17 cellular contexts compared by ENCODE assay signal in the genomic region with DNA sequence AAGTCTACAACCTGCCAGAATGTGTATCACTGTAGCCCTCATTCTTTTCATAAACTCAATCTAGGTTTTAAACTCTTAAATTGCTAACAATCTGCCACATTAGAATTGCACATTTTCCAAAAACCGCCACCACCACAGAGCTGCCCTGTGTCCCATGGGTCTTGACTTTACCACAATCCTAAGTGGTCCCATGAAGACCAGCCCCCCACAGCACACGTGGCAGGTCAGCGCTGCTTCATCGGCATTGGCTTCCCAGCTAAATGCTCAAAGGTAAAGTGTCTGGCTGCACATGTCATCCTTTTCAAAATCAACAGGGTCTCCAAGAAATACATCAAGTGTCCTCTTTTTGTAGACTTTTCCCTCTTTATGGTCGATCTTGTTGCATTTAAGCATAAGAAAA. TPM values are rescaled to one million over a fixed set of nuclear protein-coding genes. Genes with fewer than 3 reads are reported as not detected.
A peak's percentile ranks its signal among the peaks of the same experiment; 100 is the strongest.
DNase-seq lines count a peak whose midpoint lies in the region; ATAC-seq and TF ChIP-seq lines count a peak whose summit lies in the region.
"Had no signal": no experiment of that assay in that cellular context is flagged by ENCODE, and none has a peak within 500 bp of the region (broad histone marks: within the 10 kb centered on the region; RNA-seq: fewer than 3 reads in every experiment).

No MANE protein-coding gene starts in this region.

- TF ChIP-seq CTCF in natural killer cell (IDR thresholded peaks at IDR 0.05) (no peak), lower lobe of right lung (IDR thresholded peaks at IDR 0.05) (no peak), omental fat pad (IDR thresholded peaks at IDR 0.05) (no peak)

- H3K27ac Mint-ChIP-seq in natural killer cell: no peak overlapping the region
- H3K27ac Mint-ChIP-seq in natural killer cell treated with Interleukin-12 subunit alpha and Interleukin-12 subunit beta and Interleukin-15 and Interleukin-18, amount 100 ng/mL, for 72 hours: no peak overlapping the region
- H3K27ac Mint-ChIP-seq in activated T-helper 2 cell treated with anti-CD3 and anti-CD28 coated beads, Interferon-gamma antibody, Interleukin-2, Interleukin-4, amounts not matched to agents 10 μg/mL and 5 μg/mL and 100 μg/mL, durations not matched to agents 14 hours and 24 hours and 36 hours: no peak overlapping the region
- H3K27ac Mint-ChIP-seq: HFFc6; stimulated activated naive CD8-positive, alpha-beta T cell treated with anti-CD3 and anti-CD28 coated beads, Interleukin-15, amount 100 ng/mL, for 72 hours had no signal

- DNase-seq in natural killer cell: no peak
- DNase-seq in natural killer cell treated with Interleukin-12 subunit alpha and Interleukin-12 subunit beta and Interleukin-15 and Interleukin-18, amount 100 ng/mL, for 72 hours (ENCODE audit: low spot score): no peak
- DNase-seq in activated T-helper 2 cell treated with anti-CD3 and anti-CD28 coated beads, Interferon-gamma antibody, Interleukin-2, Interleukin-4, amounts not matched to agents 10 μg/mL and 5 μg/mL and 100 μg/mL, durations not matched to agents 14 hours and 24 hours and 36 hours (ENCODE audit: low spot score): no peak
- no peak for DNase-seq in lower lobe of right lung
- DNase-seq in hepatic stellate cell (ENCODE audit: low spot score): no peak
- DNase-seq in omental fat pad (ENCODE audit: low spot score): no peak
- DNase-seq: activated CD4-positive, alpha-beta T cell treated with anti-CD3 and anti-CD28 coated beads for 48 hours; activated CD8-positive, alpha-beta memory T cell treated with anti-CD3 and anti-CD28 coated beads, Interleukin-2, amount 50 U/mL, for 48 hours; HFFc6; mesendoderm; NCI-H510A; SK-N-SH; stimulated activated naive CD8-positive, alpha-beta T cell treated with anti-CD3 and anti-CD28 coated beads, Interleukin-15, amount 100 ng/mL, for 72 hours had no signal

- no peaks in the 10 kb centered on the region for H3K36me3 ChIP-seq in lower lobe of right lung

- peak overlapping the region; percentile 26 for H3K4me3 Mint-ChIP-seq in natural killer cell
- H3K4me3 Mint-ChIP-seq in natural killer cell treated with Interleukin-12 subunit alpha and Interleukin-12 subunit beta and Interleukin-15 and Interleukin-18, amount 100 ng/mL, for 72 hours: no peak overlapping the region
- H3K4me3 Mint-ChIP-seq in activated T-helper 2 cell treated with anti-CD3 and anti-CD28 coated beads, Interferon-gamma antibody, Interleukin-2, Interleukin-4, amounts not matched to agents 10 μg/mL and 5 μg/mL and 100 μg/mL, durations not matched to agents 14 hours and 24 hours and 36 hours (ENCODE audit: low read depth): peak overlapping the region; percentile 14
- H3K4me3 Mint-ChIP-seq: HFFc6 had no signal

- no peak overlapping the region for H3K27ac ChIP-seq in lower lobe of right lung

- peaks cover 37 to 53% of the 10 kb centered on the region in 2 donors for H3K27me3 Mint-ChIP-seq in natural killer cell (ENCODE audit: low read depth in 2 of 2)
- H3K27me3 Mint-ChIP-seq in natural killer cell treated with Interleukin-12 subunit alpha and Interleukin-12 subunit beta and Interleukin-15 and Interleukin-18, amount 100 ng/mL, for 72 hours: peaks cover 55 to 64% of the 10 kb centered on the region in 2 donors
- peaks cover 72% of the 10 kb centered on the region for H3K27me3 Mint-ChIP-seq in activated T-helper 2 cell treated with anti-CD3 and anti-CD28 coated beads, Interferon-gamma antibody, Interleukin-2, Interleukin-4, amounts not matched to agents 10 μg/mL and 5 μg/mL and 100 μg/mL, durations not matched to agents 14 hours and 24 hours and 36 hours (ENCODE audit: low read depth)

- intact Hi-C loops in natural killer cell (cut with micrococcal nuclease): no loop called here
- intact Hi-C loops in activated T-helper 2 cell treated with anti-CD3 and anti-CD28 coated beads, Interferon-gamma antibody, Interleukin-2, Interleukin-4, amounts not matched to agents 10 μg/mL and 5 μg/mL and 100 μg/mL, durations not matched to agents 14 hours and 24 hours and 36 hours (cut with micrococcal nuclease): no loop called here
- intact Hi-C loops in lower lobe of right lung (cut with DNase I): no loop called here

- ATAC-seq in natural killer cell: no peak
- no peak for ATAC-seq in natural killer cell treated with Interleukin-12 subunit alpha and Interleukin-12 subunit beta and Interleukin-15 and Interleukin-18, amount 100 ng/mL, for 72 hours
- ATAC-seq in lower lobe of right lung: no peak
- no peak for ATAC-seq in HG02981 (IDR thresholded peaks at IDR 0.05; ENCODE audit: unreplicated experiment)
- no peak for ATAC-seq in HG02885 (IDR thresholded peaks at IDR 0.05; ENCODE audit: poor library complexity, unreplicated experiment)
- ATAC-seq in omental fat pad (ENCODE audit: low FRiP score): no peak
- ATAC-seq: esophagus mucosa; sciatic nerve; stimulated activated naive CD8-positive, alpha-beta T cell treated with anti-CD3 and anti-CD28 coated beads, Interleukin-15, amount 100 ng/mL, for 72 hours had no signal

- H3K9me3 Mint-ChIP-seq in natural killer cell: no peaks in the 10 kb centered on the region
- no peaks in the 10 kb centered on the region for H3K9me3 Mint-ChIP-seq in natural killer cell treated with Interleukin-12 subunit alpha and Interleukin-12 subunit beta and Interleukin-15 and Interleukin-18, amount 100 ng/mL, for 72 hours
- H3K9me3 Mint-ChIP-seq in activated T-helper 2 cell treated with anti-CD3 and anti-CD28 coated beads, Interferon-gamma antibody, Interleukin-2, Interleukin-4, amounts not matched to agents 10 μg/mL and 5 μg/mL and 100 μg/mL, durations not matched to agents 14 hours and 24 hours and 36 hours: no peaks in the 10 kb centered on the region
- H3K9me3 Mint-ChIP-seq: HFFc6; stimulated activated naive CD8-positive, alpha-beta T cell treated with anti-CD3 and anti-CD28 coated beads, Interleukin-15, amount 100 ng/mL, for 72 hours had no signal

- no peaks in the 10 kb centered on the region for H3K27me3 ChIP-seq in lower lobe of right lung (ENCODE audit: low read depth)

- no peaks in the 10 kb centered on the region for H3K9me3 ChIP-seq in lower lobe of right lung
- H3K9me3 ChIP-seq: SK-N-SH had no signal

- peak overlapping the region; percentile 75 for H3K4me3 ChIP-seq in lower lobe of right lung

- no peaks in the 10 kb centered on the region for H3K36me3 Mint-ChIP-seq in natural killer cell
- no peaks in the 10 kb centered on the region for H3K36me3 Mint-ChIP-seq in natural killer cell treated with Interleukin-12 subunit alpha and Interleukin-12 subunit beta and Interleukin-15 and Interleukin-18, amount 100 ng/mL, for 72 hours
- no peaks in the 10 kb centered on the region for H3K36me3 Mint-ChIP-seq in activated T-helper 2 cell treated with anti-CD3 and anti-CD28 coated beads, Interferon-gamma antibody, Interleukin-2, Interleukin-4, amounts not matched to agents 10 μg/mL and 5 μg/mL and 100 μg/mL, durations not matched to agents 14 hours and 24 hours and 36 hours (ENCODE audit: low read depth)

- H3K4me1 Mint-ChIP-seq in natural killer cell: peaks cover 22 to 33% of the 10 kb centered on the region in 2 donors
- H3K4me1 Mint-ChIP-seq in natural killer cell treated with Interleukin-12 subunit alpha and Interleukin-12 subunit beta and Interleukin-15 and Interleukin-18, amount 100 ng/mL, for 72 hours (ENCODE audit: low read depth in 2 of 2): peaks cover 18% of the 10 kb centered on the region in 2 donors
- H3K4me1 Mint-ChIP-seq in activated T-helper 2 cell treated with anti-CD3 and anti-CD28 coated beads, Interferon-gamma antibody, Interleukin-2, Interleukin-4, amounts not matched to agents 10 μg/mL and 5 μg/mL and 100 μg/mL, durations not matched to agents 14 hours and 24 hours and 36 hours (ENCODE audit: low read depth): peaks cover 14% of the 10 kb centered on the region

- H3K4me1 ChIP-seq in lower lobe of right lung: peaks cover 65% of the 10 kb centered on the region

RNA-seq across cellular contexts. Expression of gene TBC1D8, which starts 2.4 kb away (rescaled TPM):
- total RNA-seq in natural killer cell: 1 to 10 TPM; 2.2 to 8.7 (median 5.1) TPM
- under 1 TPM; 0.29 to 0.56 TPM for total RNA-seq in natural killer cell treated with Interleukin-12 subunit alpha and Interleukin-12 subunit beta and Interleukin-15 and Interleukin-18, amount 100 ng/mL, for 72 hours
- total RNA-seq in activated T-helper 2 cell treated with anti-CD3 and anti-CD28 coated beads, Interferon-gamma antibody, Interleukin-2, Interleukin-4, amounts not matched to agents 10 μg/mL and 5 μg/mL and 100 μg/mL, durations not matched to agents 14 hours and 24 hours and 36 hours: 0.87 and 1.3 TPM in 2 replicates
- total RNA-seq in lower lobe of right lung: 30.2 TPM
- total RNA-seq in omental fat pad: 10 to 100 TPM; 22.2 to 68.0 (median 31.9) TPM
